In genomic region chr11:9615031-9615451, GRCh38 we compare ENCODE assay signal across 1 cellular context.
TF ChIP-seq lines count a peak whose summit lies in the region.

No MANE protein-coding gene starts in this region.

TF ChIP-seq in GM23338, 12 proteins besides CTCF, POLR2A, EP300 and RAD21 (continued from another document):
- TF ChIP-seq REST (IDR thresholded peaks at IDR 0.05; ENCODE audit: unreplicated experiment): no peak
